In the genomic region with DNA sequence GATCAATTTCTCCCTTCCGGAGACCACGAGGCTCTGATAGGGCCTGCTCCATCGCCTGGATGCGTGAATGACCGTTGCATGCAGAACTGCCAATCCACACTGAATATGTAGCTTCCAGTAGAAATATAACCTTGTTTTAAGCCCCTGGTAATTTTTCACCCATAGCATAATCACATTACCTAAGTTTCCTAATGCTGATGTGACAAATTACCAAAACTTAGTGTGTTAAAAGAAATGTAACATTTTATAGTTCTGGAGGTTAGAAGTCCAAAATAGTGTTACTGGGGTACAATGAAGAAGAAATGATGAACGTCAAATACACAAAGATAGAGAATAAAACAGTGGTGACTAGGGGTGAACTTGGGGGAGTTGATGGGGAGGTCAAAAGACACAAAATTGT, we compare ENCODE assay signal across 2 cellular contexts.
TF ChIP-seq lines count a peak whose summit lies in the region.

No MANE protein-coding gene starts in this region.

TF ChIP-seq in HepG2, 621 proteins besides CTCF, POLR2A, EP300 and RAD21:
- TF ChIP-seq MAFF (IDR thresholded peaks at IDR 0.05; ENCODE audit: low read depth, low read length) (peak; percentile 34), MAFK (conservative IDR thresholded peaks at IDR 0.05 in 1 of 2, IDR thresholded peaks at IDR 0.05 in 1 of 2; ENCODE audit: low read length in 2 of 2) (peak; percentile 36 to 59; a peak in 2 of 4 replicates), GMEB1 (CRISPR knock-in tag; IDR thresholded peaks at IDR 0.05; ENCODE audit: borderline replicate concordance) (no peak)

TF ChIP-seq in endothelial cell of umbilical vein, 7 proteins besides CTCF, POLR2A, EP300 and RAD21:
- TF ChIP-seq, protein P1, sequence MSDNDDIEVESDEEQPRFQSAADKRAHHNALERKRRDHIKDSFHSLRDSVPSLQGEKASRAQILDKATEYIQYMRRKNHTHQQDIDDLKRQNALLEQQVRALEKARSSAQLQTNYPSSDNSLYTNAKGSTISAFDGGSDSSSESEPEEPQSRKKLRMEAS (IDR thresholded peaks at IDR 0.05; ENCODE audit: insufficient read depth, insufficient read length), result no peak
- TF ChIP-seq EZH2 (IDR thresholded peaks at IDR 0.05; ENCODE audit: borderline replicate concordance, low read depth, low read length, severe bottlenecking) (no peak), JUN (IDR thresholded peaks at IDR 0.05; ENCODE audit: borderline replicate concordance, insufficient read depth, insufficient read length, low read depth) (no peak), POLR2AphosphoS5 (IDR thresholded peaks at IDR 0.05; ENCODE audit: insufficient read depth, low read depth, low read length) (no peak), GATA2 (IDR thresholded peaks at IDR 0.05; ENCODE audit: insufficient read depth, insufficient read length, low read depth, low read length) (no peak), MYC (IDR thresholded peaks at IDR 0.05; ENCODE audit: low read depth, low read length) (no peak), FOS (IDR thresholded peaks at IDR 0.05; ENCODE audit: borderline replicate concordance, insufficient read depth, low read length) (no peak)
TF ChIP-seq in endothelial cell of umbilical vein: peak in this region for 0.
